ENCODE assay signal across 17 cellular contexts in the genomic region with DNA sequence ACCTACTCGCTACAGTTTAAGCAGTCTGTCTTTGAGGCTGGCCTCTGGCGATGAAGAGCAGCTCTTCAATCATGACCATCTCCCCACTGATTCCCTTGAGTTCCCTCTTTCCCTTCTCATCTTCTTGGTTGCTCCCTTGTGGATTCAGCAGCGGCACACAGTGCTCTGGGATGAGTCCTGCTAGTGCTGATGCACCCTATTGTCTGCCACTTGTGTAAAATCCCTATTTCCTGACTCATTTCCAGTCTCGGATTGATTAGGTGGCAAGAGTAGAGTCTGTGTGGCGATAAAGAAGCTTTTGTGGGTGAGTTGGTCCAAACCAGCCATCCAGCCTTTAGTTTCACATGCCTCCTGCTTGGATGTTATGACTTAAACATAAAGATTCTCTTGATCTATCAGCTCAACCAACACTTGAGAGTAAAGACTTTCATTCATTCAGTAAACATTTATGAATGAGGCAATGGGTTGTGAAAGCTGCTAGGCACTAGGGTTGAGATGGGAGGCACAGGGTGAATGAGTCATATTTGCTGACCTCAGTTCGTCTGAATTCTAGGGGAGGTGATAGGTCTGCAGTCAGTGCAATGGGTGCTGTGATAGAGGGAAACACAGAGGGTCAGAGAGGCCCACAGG.
DNase-seq lines count a peak whose midpoint lies in the region; ATAC-seq and TF ChIP-seq lines count a peak whose summit lies in the region.
"Had no signal": no experiment of that assay in that cellular context is flagged by ENCODE, and none has a peak within 500 bp of the region (broad histone marks: within the 10 kb centered on the region; RNA-seq: fewer than 3 reads in every experiment).

No MANE protein-coding gene starts in this region.

- no peaks in the 10 kb centered on the region for H3K9me3 ChIP-seq in PC-3 (ENCODE audit: low read length)
- H3K9me3 ChIP-seq: A549, ascending aorta, colonic mucosa, heart right ventricle, tibial nerve had no signal

- no peak for TF ChIP-seq CTCF in activated CD8-positive, alpha-beta T cell treated with anti-CD3 and anti-CD28 coated beads for 36 hours (IDR thresholded peaks at IDR 0.05)
- TF ChIP-seq CTCF in PC-3 (conservative IDR thresholded peaks at IDR 0.05; ENCODE audit: low read depth, low read length) (no peak), fibroblast of mammary gland (conservative IDR thresholded peaks at IDR 0.05; ENCODE audit: control insufficient read depth, insufficient read depth, low read depth, low read length) (no peak)

- H3K27ac ChIP-seq in PC-3 (ENCODE audit: low read length) = no peak overlapping the region
- H3K27ac ChIP-seq: A549, ascending aorta, colonic mucosa, heart right ventricle, tibial nerve had no signal

- no peak overlapping the region for H2AFZ ChIP-seq in PC-3 (ENCODE audit: low read length)

- no peak overlapping the region for H3K27ac Mint-ChIP-seq in activated CD8-positive, alpha-beta T cell treated with anti-CD3 and anti-CD28 coated beads for 36 hours
- H3K27ac Mint-ChIP-seq in activated CD8-positive, alpha-beta T cell treated with anti-CD3 and anti-CD28 coated beads, Interleukin-2, amount 10 ng/mL, durations not matched to agents 7 days and 5 days = no peak overlapping the region

- H3K36me3 ChIP-seq in PC-3 (ENCODE audit: low read depth, low read length) = no peaks in the 10 kb centered on the region
- H3K36me3 ChIP-seq: ascending aorta, colonic mucosa, heart right ventricle, tibial nerve had no signal

- H3K79me2 ChIP-seq in PC-3 (ENCODE audit: low read length) = no peaks in the 10 kb centered on the region

- POLR2A ChIA-PET in activated CD8-positive, alpha-beta T cell treated with anti-CD3 and anti-CD28 coated beads for 36 hours (lab: Charles Lee) = no interaction called here
- POLR2A ChIA-PET in activated CD8-positive, alpha-beta T cell treated with anti-CD3 and anti-CD28 coated beads, Interleukin-2, amount 10 ng/mL, durations not matched to agents 7 days and 5 days (lab: Charles Lee) = no interaction called here
- POLR2A ChIA-PET in PC-3 (lab: Charles Lee; ENCODE audit: unreplicated experiment) = no interaction called here

- peak; percentile 2 for DNase-seq in activated CD8-positive, alpha-beta T cell treated with anti-CD3 and anti-CD28 coated beads for 36 hours
- no peak for DNase-seq in activated CD8-positive, alpha-beta T cell treated with anti-CD3 and anti-CD28 coated beads, Interleukin-2, amount 10 ng/mL, durations not matched to agents 7 days and 5 days
- DNase-seq in PC-3 (peak; percentile 15), fibroblast of mammary gland (ENCODE audit: low read depth) (peak; percentile 25), HuH-7.5 (ENCODE audit: low spot score) (no peak), NCI-H1436 (lab: John Stamatoyannopoulos, UW) (no peak)
- no peak for DNase-seq in activated CD4-positive, alpha-beta T cell treated with anti-CD3 and anti-CD28 coated beads for 48 hours
- DNase-seq in activated naive CD4-positive, alpha-beta T cell treated with Interleukin-2 at 50 U/mL for 16 hours = no peak
- DNase-seq: activated gamma-delta T cell; colonic mucosa; HCEC 1CT; heart right ventricle; NCI-H1105 treated with DMSO at 0.1 percent for 48 hours; stimulated activated CD4-positive, alpha-beta T cell treated with anti-CD3 and anti-CD28 coated beads, Interleukin-4, amount 100 ng/mL, for 4 hours had no signal

- no peaks in the 10 kb centered on the region for H3F3A ChIP-seq in PC-3 (ENCODE audit: low read length, unreplicated experiment)

- H3K4me3 ChIP-seq in PC-3 (ENCODE audit: low read length) = no peak overlapping the region
- H3K4me3 ChIP-seq in fibroblast of mammary gland (ENCODE audit: control insufficient read depth, low read depth, low read length) = no peak overlapping the region
- H3K4me3 ChIP-seq: A549, ascending aorta, colonic mucosa, heart right ventricle, tibial nerve had no signal

- peak; percentile 60 for ATAC-seq in activated CD8-positive, alpha-beta T cell treated with anti-CD3 and anti-CD28 coated beads for 36 hours
- no peak for ATAC-seq in activated CD8-positive, alpha-beta T cell treated with anti-CD3 and anti-CD28 coated beads, Interleukin-2, amount 10 ng/mL, durations not matched to agents 7 days and 5 days
- ATAC-seq in PC-3 = no peak
- ATAC-seq: heart right ventricle had no signal

- H3K4me1 ChIP-seq in PC-3 (ENCODE audit: insufficient read depth, low read length) = no peaks in the 10 kb centered on the region
- H3K4me1 ChIP-seq: A549, ascending aorta, colonic mucosa, heart right ventricle, tibial nerve had no signal

- no peaks in the 10 kb centered on the region for H3K9me2 ChIP-seq in PC-3 (replicated peaks; ENCODE audit: low read length)

- peaks cover 1% of the 10 kb centered on the region for H3K27me3 Mint-ChIP-seq in activated CD8-positive, alpha-beta T cell treated with anti-CD3 and anti-CD28 coated beads for 36 hours
- no peaks in the 10 kb centered on the region for H3K27me3 Mint-ChIP-seq in activated CD8-positive, alpha-beta T cell treated with anti-CD3 and anti-CD28 coated beads, Interleukin-2, amount 10 ng/mL, durations not matched to agents 7 days and 5 days (ENCODE audit: low read depth)

- BruUV-seq in PC-3 (replicated peaks; lab: Mats Ljungman, UMichigan) = no TSS peak

- no peak overlapping the region for H3K4me2 ChIP-seq in PC-3 (ENCODE audit: low read length)
- H3K4me2 ChIP-seq: A549 had no signal

- no peaks in the 10 kb centered on the region for H3K9me3 Mint-ChIP-seq in activated CD8-positive, alpha-beta T cell treated with anti-CD3 and anti-CD28 coated beads for 36 hours
- H3K9me3 Mint-ChIP-seq in activated CD8-positive, alpha-beta T cell treated with anti-CD3 and anti-CD28 coated beads, Interleukin-2, amount 10 ng/mL, durations not matched to agents 7 days and 5 days (ENCODE audit: insufficient read depth) = no peaks in the 10 kb centered on the region

- no peaks in the 10 kb centered on the region for H3K27me3 ChIP-seq in PC-3 (ENCODE audit: low read length)
- H3K27me3 ChIP-seq: ascending aorta, colonic mucosa, heart right ventricle, tibial nerve had no signal

- H4K20me1 ChIP-seq in PC-3 (ENCODE audit: low read length) = no peaks in the 10 kb centered on the region

- no peak overlapping the region for H3K9ac ChIP-seq in PC-3 (ENCODE audit: low read length)

- H3K36me3 Mint-ChIP-seq in activated CD8-positive, alpha-beta T cell treated with anti-CD3 and anti-CD28 coated beads for 36 hours (ENCODE audit: low read depth) = no peaks in the 10 kb centered on the region
- no peaks in the 10 kb centered on the region for H3K36me3 Mint-ChIP-seq in activated CD8-positive, alpha-beta T cell treated with anti-CD3 and anti-CD28 coated beads, Interleukin-2, amount 10 ng/mL, durations not matched to agents 7 days and 5 days (ENCODE audit: low read depth)

- H3K4me3 Mint-ChIP-seq in activated CD8-positive, alpha-beta T cell treated with anti-CD3 and anti-CD28 coated beads for 36 hours = no peak overlapping the region
- no peak overlapping the region for H3K4me3 Mint-ChIP-seq in activated CD8-positive, alpha-beta T cell treated with anti-CD3 and anti-CD28 coated beads, Interleukin-2, amount 10 ng/mL, durations not matched to agents 7 days and 5 days

- CTCF ChIA-PET in activated CD8-positive, alpha-beta T cell treated with anti-CD3 and anti-CD28 coated beads for 36 hours (lab: Charles Lee) = interaction anchor here (1.0 kb wide), 1 partner anchor 71 kb away, joined by 4 read pairs; no protein-coding TSS in a partner anchor
- CTCF ChIA-PET in activated CD8-positive, alpha-beta T cell treated with anti-CD3 and anti-CD28 coated beads, Interleukin-2, amount 10 ng/mL, durations not matched to agents 7 days and 5 days (lab: Charles Lee) = no interaction called here
- CTCF ChIA-PET in PC-3 (lab: Charles Lee) = no interaction called here

- intact Hi-C loops in activated CD8-positive, alpha-beta T cell treated with anti-CD3 and anti-CD28 coated beads for 36 hours (cut with micrococcal nuclease) = no loop called here
- intact Hi-C loops in PC-3 (cut with micrococcal nuclease) = no loop called here

- H3K4me1 Mint-ChIP-seq in activated CD8-positive, alpha-beta T cell treated with anti-CD3 and anti-CD28 coated beads for 36 hours (ENCODE audit: low read depth) = no peaks in the 10 kb centered on the region
- no peaks in the 10 kb centered on the region for H3K4me1 Mint-ChIP-seq in activated CD8-positive, alpha-beta T cell treated with anti-CD3 and anti-CD28 coated beads, Interleukin-2, amount 10 ng/mL, durations not matched to agents 7 days and 5 days (ENCODE audit: low read depth)

Comparison
In these comparisons a context has a peak if more than half of its experiments do, and no peak if none do; other contexts are left out.
1. DNase-seq: peak in activated CD8-positive, alpha-beta T cell treated with anti-CD3 and anti-CD28 coated beads for 36 hours (single experiment), PC-3 (single experiment) and fibroblast of mammary gland (single experiment); none in activated CD8-positive, alpha-beta T cell treated with anti-CD3 and anti-CD28 coated beads, Interleukin-2, amount 10 ng/mL, durations not matched to agents 7 days and 5 days (single experiment), HuH-7.5 (single experiment), activated CD4-positive, alpha-beta T cell treated with anti-CD3 and anti-CD28 coated beads for 48 hours (single experiment), NCI-H1436 (single experiment) and activated naive CD4-positive, alpha-beta T cell treated with Interleukin-2 at 50 U/mL for 16 hours (single experiment).